In the genomic region with DNA sequence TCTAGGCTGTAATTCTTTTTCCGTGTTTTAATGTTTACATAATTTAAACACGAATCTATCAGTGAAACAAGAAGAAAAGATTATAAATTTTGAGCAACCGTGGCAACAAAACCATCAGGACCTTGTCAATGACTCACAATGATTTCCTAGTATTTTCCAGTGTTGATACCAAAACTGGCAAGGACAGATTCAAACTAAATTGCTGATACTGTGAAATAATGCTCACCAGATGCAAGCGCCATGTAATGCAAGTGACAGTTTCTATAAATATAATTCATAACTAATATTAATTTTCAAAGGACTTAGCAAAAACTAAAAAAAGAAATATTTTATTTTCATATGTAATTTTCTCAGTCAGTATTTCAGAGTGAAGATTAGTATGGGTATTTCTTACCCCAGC, we compare ENCODE assay signal across 2 cellular contexts.
TF ChIP-seq lines count a peak whose summit lies in the region.

No MANE protein-coding gene starts in this region.

TF ChIP-seq in A549, 52 proteins besides CTCF, POLR2A, EP300 and RAD21 (continued from another document):
- TF ChIP-seq SREBF2 (IDR thresholded peaks at IDR 0.05): no peak
TF ChIP-seq in A549: peak in this region for 1.

TF ChIP-seq in K562, 482 proteins besides CTCF, POLR2A, EP300 and RAD21 (continued from another document):
- no peak for TF ChIP-seq ZNF561 (CRISPR knock-in tag; conservative IDR thresholded peaks at IDR 0.05)
- TF ChIP-seq C11orf30 (IDR thresholded peaks at IDR 0.05; ENCODE audit: low read depth): peak; percentile 70; the same call in 1 of the 2 replicates
- TF ChIP-seq ZNF175 (CRISPR knock-in tag; IDR thresholded peaks at IDR 0.05; ENCODE audit: low read depth): no peak
- no peak for TF ChIP-seq JUN (IDR thresholded peaks at IDR 0.05; ENCODE audit: borderline replicate concordance, low read depth, low read length)
- TF ChIP-seq JUN (CRISPR knock-in tag; IDR thresholded peaks at IDR 0.05; ENCODE audit: borderline replicate concordance): no peak
- no peak for TF ChIP-seq ZNF133 (CRISPR knock-in tag; IDR thresholded peaks at IDR 0.05)
- TF ChIP-seq, protein P1, sequence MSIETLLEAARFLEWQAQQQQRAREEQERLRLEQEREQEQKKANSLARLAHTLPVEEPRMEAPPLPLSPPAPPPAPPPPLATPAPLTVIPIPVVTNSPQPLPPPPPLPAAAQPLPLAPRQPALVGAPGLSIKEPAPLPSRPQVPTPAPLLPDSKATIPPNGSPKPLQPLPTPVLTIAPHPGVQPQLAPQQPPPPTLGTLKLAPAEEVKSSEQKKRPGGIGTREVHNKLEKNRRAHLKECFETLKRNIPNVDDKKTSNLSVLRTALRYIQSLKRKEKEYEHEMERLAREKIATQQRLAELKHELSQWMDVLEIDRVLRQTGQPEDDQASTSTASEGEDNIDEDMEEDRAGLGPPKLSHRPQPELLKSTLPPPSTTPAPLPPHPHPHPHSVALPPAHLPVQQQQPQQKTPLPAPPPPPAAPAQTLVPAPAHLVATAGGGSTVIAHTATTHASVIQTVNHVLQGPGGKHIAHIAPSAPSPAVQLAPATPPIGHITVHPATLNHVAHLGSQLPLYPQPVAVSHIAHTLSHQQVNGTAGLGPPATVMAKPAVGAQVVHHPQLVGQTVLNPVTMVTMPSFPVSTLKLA (conservative IDR thresholded peaks at IDR 0.05): no peak
- TF ChIP-seq POU5F1 (IDR thresholded peaks at IDR 0.05; ENCODE audit: borderline replicate concordance, low read depth, low read length, partially characterized antibody): no peak
- no peak for TF ChIP-seq ZNF644 (tag; IDR thresholded peaks at IDR 0.05; ENCODE audit: low read depth)
- TF ChIP-seq, protein P2, sequence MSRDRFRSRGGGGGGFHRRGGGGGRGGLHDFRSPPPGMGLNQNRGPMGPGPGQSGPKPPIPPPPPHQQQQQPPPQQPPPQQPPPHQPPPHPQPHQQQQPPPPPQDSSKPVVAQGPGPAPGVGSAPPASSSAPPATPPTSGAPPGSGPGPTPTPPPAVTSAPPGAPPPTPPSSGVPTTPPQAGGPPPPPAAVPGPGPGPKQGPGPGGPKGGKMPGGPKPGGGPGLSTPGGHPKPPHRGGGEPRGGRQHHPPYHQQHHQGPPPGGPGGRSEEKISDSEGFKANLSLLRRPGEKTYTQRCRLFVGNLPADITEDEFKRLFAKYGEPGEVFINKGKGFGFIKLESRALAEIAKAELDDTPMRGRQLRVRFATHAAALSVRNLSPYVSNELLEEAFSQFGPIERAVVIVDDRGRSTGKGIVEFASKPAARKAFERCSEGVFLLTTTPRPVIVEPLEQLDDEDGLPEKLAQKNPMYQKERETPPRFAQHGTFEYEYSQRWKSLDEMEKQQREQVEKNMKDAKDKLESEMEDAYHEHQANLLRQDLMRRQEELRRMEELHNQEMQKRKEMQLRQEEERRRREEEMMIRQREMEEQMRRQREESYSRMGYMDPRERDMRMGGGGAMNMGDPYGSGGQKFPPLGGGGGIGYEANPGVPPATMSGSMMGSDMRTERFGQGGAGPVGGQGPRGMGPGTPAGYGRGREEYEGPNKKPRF (IDR thresholded peaks at IDR 0.05; ENCODE audit: low read depth, low read length): no peak
- TF ChIP-seq ZFP36 (IDR thresholded peaks at IDR 0.05; ENCODE audit: low read depth, low read length, partially characterized antibody): no peak
- no peak for TF ChIP-seq TAF1 (IDR thresholded peaks at IDR 0.05; ENCODE audit: control insufficient read depth, extremely low read depth, insufficient read depth, low read length, severe bottlenecking)
- peak; percentile 52 for TF ChIP-seq MAFF (IDR thresholded peaks at IDR 0.05; ENCODE audit: low read length)
- no peak for TF ChIP-seq ZFP1 (CRISPR knock-in tag; IDR thresholded peaks at IDR 0.05)
- TF ChIP-seq, protein P3, sequence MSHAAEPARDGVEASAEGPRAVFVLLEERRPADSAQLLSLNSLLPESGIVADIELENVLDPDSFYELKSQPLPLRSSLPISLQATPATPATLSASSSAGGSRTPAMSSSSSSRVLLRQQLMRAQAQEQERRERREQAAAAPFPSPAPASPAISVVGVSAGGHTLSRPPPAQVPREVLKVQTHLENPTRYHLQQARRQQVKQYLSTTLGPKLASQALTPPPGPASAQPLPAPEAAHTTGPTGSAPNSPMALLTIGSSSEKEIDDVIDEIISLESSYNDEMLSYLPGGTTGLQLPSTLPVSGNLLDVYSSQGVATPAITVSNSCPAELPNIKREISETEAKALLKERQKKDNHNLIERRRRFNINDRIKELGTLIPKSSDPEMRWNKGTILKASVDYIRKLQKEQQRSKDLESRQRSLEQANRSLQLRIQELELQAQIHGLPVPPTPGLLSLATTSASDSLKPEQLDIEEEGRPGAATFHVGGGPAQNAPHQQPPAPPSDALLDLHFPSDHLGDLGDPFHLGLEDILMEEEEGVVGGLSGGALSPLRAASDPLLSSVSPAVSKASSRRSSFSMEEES (CRISPR knock-in tag; IDR thresholded peaks at IDR 0.05): no peak
- no peak for TF ChIP-seq ZNF165 (CRISPR knock-in tag; IDR thresholded peaks at IDR 0.05; ENCODE audit: borderline replicate concordance)
- TF ChIP-seq ZNF140 (CRISPR knock-in tag; IDR thresholded peaks at IDR 0.05): no peak
- no peak for TF ChIP-seq RBM34 (IDR thresholded peaks at IDR 0.05; ENCODE audit: borderline replicate concordance, insufficient read depth, low read length)
